Comparison of ENCODE assay signal across 40 cellular contexts in genomic region chr12:124211753-124212152, GRCh38.
"Had no signal": no experiment of that assay in that cellular context is flagged by ENCODE, and none has a peak within 500 bp of the region (broad histone marks: within the 10 kb centered on the region; RNA-seq: fewer than 3 reads in every experiment).

No MANE protein-coding gene starts in this region.

- DNase-seq: activated effector memory CD4-positive, alpha-beta T cell treated with anti-CD3 and anti-CD28 coated beads, Interleukin-2, amount 50 U/mL, for 16 hours; activated effector memory CD4-positive, alpha-beta T cell treated with Interleukin-2 at 50 U/mL for 16 hours; activated gamma-delta T cell; activated gamma-delta T cell treated with Interleukin-2 at 50 U/mL for 16 hours; activated naive CD4-positive, alpha-beta T cell; activated naive CD4-positive, alpha-beta T cell treated with anti-CD3 and anti-CD28 coated beads for 36 hours; activated naive CD4-positive, alpha-beta T cell treated with anti-CD3 and anti-CD28 coated beads, Interleukin-2, amount 10 ng/mL, durations not matched to agents 7 days and 5 days; activated naive CD4-positive, alpha-beta T cell treated with anti-CD3 and anti-CD28 coated beads, Interleukin-2, amount 50 U/mL, for 16 hours; activated naive CD4-positive, alpha-beta T cell treated with Interleukin-2 at 50 U/mL for 16 hours; activated naive CD8-positive, alpha-beta T cell treated with anti-CD3 and anti-CD28 coated beads for 36 hours; activated naive CD8-positive, alpha-beta T cell treated with anti-CD3 and anti-CD28 coated beads, Interleukin-2, amount 10 ng/mL, durations not matched to agents 7 days and 5 days; activated naive CD8-positive, alpha-beta T cell treated with anti-CD3 and anti-CD28 coated beads, Interleukin-2, amount 50 U/mL, for 24 hours; activated T-cell treated with anti-CD3 and anti-CD28 coated beads, Interleukin-2, amount 50 U/mL, for 1 hour; activated T-cell treated with anti-CD3 and anti-CD28 coated beads, Interleukin-2, amount 50 U/mL, for 24 hours; activated T-cell treated with anti-CD3 and anti-CD28 coated beads, Interleukin-2, amount 50 U/mL, for 4 hours; activated T-cell treated with anti-CD3 and anti-CD28 coated beads, Interleukin-2, amount 50 U/mL, for 48 hours; activated T-cell treated with anti-CD3 and anti-CD28 coated beads, Interleukin-2, amount 50 U/mL, for 72 hours; adrenal gland; amniotic stem cell; amygdala; anterior cingulate cortex; aorta; body of pancreas; brain microvascular endothelial cell; caudate nucleus; central memory CD4-positive, alpha-beta T cell; cerebellar nuclear complex had no signal

- H3K27ac ChIP-seq: adrenal gland, ascending aorta, body of pancreas, brain microvascular endothelial cell, breast epithelium, cardiac muscle cell had no signal

- H3K27me3 Mint-ChIP-seq: activated naive CD8-positive, alpha-beta T cell treated with anti-CD3 and anti-CD28 coated beads for 36 hours had no signal

- H3K36me3 Mint-ChIP-seq: activated naive CD4-positive, alpha-beta T cell treated with anti-CD3 and anti-CD28 coated beads, Interleukin-2, amount 10 ng/mL, durations not matched to agents 7 days and 5 days had no signal

- H3K4me1 Mint-ChIP-seq: activated naive CD4-positive, alpha-beta T cell treated with anti-CD3 and anti-CD28 coated beads, Interleukin-2, amount 10 ng/mL, durations not matched to agents 7 days and 5 days; activated naive CD4-positive, alpha-beta T cell treated with anti-CD3 and anti-CD28 coated beads, Interleukin-2, amount 50 U/mL, for 24 hours; activated naive CD8-positive, alpha-beta T cell treated with anti-CD3 and anti-CD28 coated beads for 36 hours; activated naive CD8-positive, alpha-beta T cell treated with anti-CD3 and anti-CD28 coated beads, Interleukin-2, amount 10 ng/mL, durations not matched to agents 7 days and 5 days; activated naive CD8-positive, alpha-beta T cell treated with anti-CD3 and anti-CD28 coated beads, Interleukin-2, amount 50 U/mL, for 24 hours; activated T-helper 17 cell treated with anti-CD3 and anti-CD28 coated beads, Interleukin-2, amount 50 U/mL, for 72 hours; brain; central memory CD8-positive, alpha-beta T cell had no signal

- H3K4me3 ChIP-seq: adrenal gland, ascending aorta, body of pancreas, breast epithelium, cardiac muscle cell had no signal

- H3K36me3 ChIP-seq: adrenal gland, ascending aorta, brain microvascular endothelial cell, breast epithelium, cardiac muscle cell had no signal

- ATAC-seq: activated naive CD4-positive, alpha-beta T cell treated with anti-CD3 and anti-CD28 coated beads, Interleukin-2, amount 50 U/mL, for 72 hours; activated naive CD8-positive, alpha-beta T cell treated with anti-CD3 and anti-CD28 coated beads, Interleukin-2, amount 50 U/mL, for 24 hours; activated T-cell treated with anti-CD3 and anti-CD28 coated beads, Interleukin-2, amount 50 U/mL, for 4 hours; activated T-cell treated with anti-CD3 and anti-CD28 coated beads, Interleukin-2, amount 50 U/mL, for 72 hours; activated T-helper 17 cell treated with anti-CD3 and anti-CD28 coated beads, Interleukin-2, amount 50 U/mL, for 72 hours; body of pancreas had no signal

- H3K9me3 ChIP-seq: body of pancreas had no signal

- H3K27ac Mint-ChIP-seq: activated naive CD4-positive, alpha-beta T cell treated with anti-CD3 and anti-CD28 coated beads for 36 hours; activated naive CD4-positive, alpha-beta T cell treated with anti-CD3 and anti-CD28 coated beads, Interleukin-2, amount 10 ng/mL, durations not matched to agents 7 days and 5 days; activated naive CD4-positive, alpha-beta T cell treated with anti-CD3 and anti-CD28 coated beads, Interleukin-2, amount 50 U/mL, for 24 hours; activated naive CD4-positive, alpha-beta T cell treated with anti-CD3 and anti-CD28 coated beads, Interleukin-2, amount 50 U/mL, for 72 hours; activated naive CD8-positive, alpha-beta T cell; activated naive CD8-positive, alpha-beta T cell treated with anti-CD3 and anti-CD28 coated beads for 36 hours; activated naive CD8-positive, alpha-beta T cell treated with anti-CD3 and anti-CD28 coated beads, Interleukin-2, amount 10 ng/mL, durations not matched to agents 7 days and 5 days; activated naive CD8-positive, alpha-beta T cell treated with anti-CD3 and anti-CD28 coated beads, Interleukin-2, amount 50 U/mL, for 24 hours; activated T-cell treated with anti-CD3 and anti-CD28 coated beads, Interleukin-2, amount 50 U/mL, for 24 hours; activated T-cell treated with anti-CD3 and anti-CD28 coated beads, Interleukin-2, amount 50 U/mL, for 72 hours; activated T-helper 1 cell treated with anti-CD3 and anti-CD28 coated beads, Interleukin-12 subunit alpha, Interleukin-12 subunit beta, Interleukin-2, Interleukin-4 antibody, amounts not matched to agents 30 ng/mL and 10 ng/mL and 1 ng/mL, durations not matched to agents 14 hours and 24 hours and 36 hours; activated T-helper 17 cell treated with anti-CD3 and anti-CD28 coated beads, Interleukin-2, amount 50 U/mL, for 72 hours; activated T-helper 2 cell treated with anti-CD3 and anti-CD28 coated beads, Interferon-gamma antibody, Interleukin-2, Interleukin-4, amounts not matched to agents 10 μg/mL and 5 μg/mL and 100 μg/mL, durations not matched to agents 14 hours and 24 hours and 36 hours; brain had no signal

- H3K4me1 ChIP-seq: adrenal gland, ascending aorta, body of pancreas, breast epithelium had no signal

- FAIRE-seq: astrocyte, bronchial epithelial cell had no signal

- H3K27me3 ChIP-seq: adrenal gland, ascending aorta, body of pancreas, breast epithelium, cardiac muscle cell had no signal

- H3K4me3 Mint-ChIP-seq: activated naive CD4-positive, alpha-beta T cell treated with anti-CD3 and anti-CD28 coated beads for 36 hours; activated naive CD4-positive, alpha-beta T cell treated with anti-CD3 and anti-CD28 coated beads, Interleukin-2, amount 10 ng/mL, durations not matched to agents 7 days and 5 days; activated naive CD4-positive, alpha-beta T cell treated with anti-CD3 and anti-CD28 coated beads, Interleukin-2, amount 50 U/mL, for 24 hours; activated naive CD8-positive, alpha-beta T cell; activated naive CD8-positive, alpha-beta T cell treated with anti-CD3 and anti-CD28 coated beads for 36 hours; activated naive CD8-positive, alpha-beta T cell treated with anti-CD3 and anti-CD28 coated beads, Interleukin-2, amount 10 ng/mL, durations not matched to agents 7 days and 5 days; activated naive CD8-positive, alpha-beta T cell treated with anti-CD3 and anti-CD28 coated beads, Interleukin-2, amount 50 U/mL, for 24 hours; activated T-cell treated with anti-CD3 and anti-CD28 coated beads, Interleukin-2, amount 50 U/mL, for 24 hours; activated T-cell treated with anti-CD3 and anti-CD28 coated beads, Interleukin-2, amount 50 U/mL, for 4 hours; activated T-cell treated with anti-CD3 and anti-CD28 coated beads, Interleukin-2, amount 50 U/mL, for 72 hours; activated T-helper 1 cell treated with anti-CD3 and anti-CD28 coated beads, Interleukin-12 subunit alpha, Interleukin-12 subunit beta, Interleukin-2, Interleukin-4 antibody, amounts not matched to agents 30 ng/mL and 10 ng/mL and 1 ng/mL, durations not matched to agents 14 hours and 24 hours and 36 hours; activated T-helper 17 cell treated with anti-CD3 and anti-CD28 coated beads, Interleukin-2, amount 50 U/mL, for 72 hours; brain; central memory CD8-positive, alpha-beta T cell had no signal
